Comparison of ENCODE assay signal across 9 cellular contexts in the genomic region with DNA sequence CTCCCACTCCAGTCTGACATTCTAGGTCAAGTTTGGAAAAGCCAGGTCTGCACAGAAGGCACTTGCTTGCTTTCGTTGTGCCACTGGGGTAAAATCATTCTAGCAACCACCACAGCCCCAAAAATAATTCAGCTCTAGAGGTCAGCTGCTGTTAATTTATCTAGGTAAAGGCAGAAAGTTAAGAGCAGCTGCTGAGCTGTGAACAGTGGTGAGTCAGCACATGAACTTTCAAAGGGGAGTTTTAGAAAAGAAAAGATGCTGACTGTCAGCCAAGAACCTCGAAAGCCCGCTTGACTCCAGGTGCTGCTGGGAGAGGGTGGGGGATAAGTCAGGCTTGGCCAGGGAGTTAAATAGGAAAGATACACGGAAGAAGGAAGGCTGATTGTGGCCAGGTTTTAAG. TPM values are rescaled to one million over a fixed set of nuclear protein-coding genes. Genes with fewer than 3 reads are reported as not detected.
A peak's percentile ranks its signal among the peaks of the same experiment; 100 is the strongest.
DNase-seq lines count a peak whose midpoint lies in the region; ATAC-seq and TF ChIP-seq lines count a peak whose summit lies in the region.
"Had no signal": no experiment of that assay in that cellular context is flagged by ENCODE, and none has a peak within 500 bp of the region (broad histone marks: within the 10 kb centered on the region; RNA-seq: fewer than 3 reads in every experiment).

No MANE protein-coding gene starts in this region.

- H3K9me3 Mint-ChIP-seq in activated T-cell treated with anti-CD3 and anti-CD28 coated beads, Interleukin-2, amount 50 U/mL, for 24 hours = no peaks in the 10 kb centered on the region
- H3K9me3 Mint-ChIP-seq in activated T-helper 1 cell treated with anti-CD3 and anti-CD28 coated beads, Interleukin-12 subunit alpha, Interleukin-12 subunit beta, Interleukin-2, Interleukin-4 antibody, amounts not matched to agents 30 ng/mL and 10 ng/mL and 1 ng/mL, durations not matched to agents 14 hours and 24 hours and 36 hours = no peaks in the 10 kb centered on the region
- H3K9me3 Mint-ChIP-seq in immature natural killer cell = no peaks in the 10 kb centered on the region
- H3K9me3 Mint-ChIP-seq: CD4-positive, alpha-beta T cell had no signal

- POLR2A ChIA-PET in PC-9 (lab: Charles Lee; ENCODE audit: unreplicated experiment) = interaction anchor here (0.7 kb wide), 1 partner anchor 39 kb away, joined by 4 read pairs; no protein-coding TSS in a partner anchor

- no peak for TF ChIP-seq EP300 in sigmoid colon (IDR thresholded peaks at IDR 0.05)

- H3F3A ChIP-seq in PC-9 (ENCODE audit: insufficient read depth, low read depth) = no peaks in the 10 kb centered on the region

- no peaks in the 10 kb centered on the region for H3K36me3 Mint-ChIP-seq in activated T-cell treated with anti-CD3 and anti-CD28 coated beads, Interleukin-2, amount 50 U/mL, for 24 hours (ENCODE audit: low read depth)
- peaks cover 1% of the 10 kb centered on the region for H3K36me3 Mint-ChIP-seq in activated T-helper 1 cell treated with anti-CD3 and anti-CD28 coated beads, Interleukin-12 subunit alpha, Interleukin-12 subunit beta, Interleukin-2, Interleukin-4 antibody, amounts not matched to agents 30 ng/mL and 10 ng/mL and 1 ng/mL, durations not matched to agents 14 hours and 24 hours and 36 hours (ENCODE audit: low read depth)
- no peaks in the 10 kb centered on the region for H3K36me3 Mint-ChIP-seq in immature natural killer cell

- no peak for TF ChIP-seq CTCF in sigmoid colon (IDR thresholded peaks at IDR 0.05)
- no peak for TF ChIP-seq CTCF in PC-9 (conservative IDR thresholded peaks at IDR 0.05)

- H3K4me2 ChIP-seq in PC-9 = no peak overlapping the region

- intact Hi-C loops in activated T-helper 1 cell treated with anti-CD3 and anti-CD28 coated beads, Interleukin-12 subunit alpha, Interleukin-12 subunit beta, Interleukin-2, Interleukin-4 antibody, amounts not matched to agents 30 ng/mL and 10 ng/mL and 1 ng/mL, durations not matched to agents 14 hours and 24 hours and 36 hours (cut with micrococcal nuclease) = no loop called here
- intact Hi-C loops in sigmoid colon (cut with DNase I) (no loop called here), PC-9 (cut with micrococcal nuclease; ENCODE audit: unreplicated experiment) (no loop called here)

- CTCF ChIA-PET in PC-9 (lab: Charles Lee) = no interaction called here

- H3K4me1 ChIP-seq in sigmoid colon (peaks cover 0 to 6% (median 0%) of the 10 kb centered on the region in 4 donors), PC-9 (replicated peaks; ENCODE audit: insufficient read depth) (no peaks in the 10 kb centered on the region; the same call in 1 of the 2 replicates)

- H3K36me3 ChIP-seq in sigmoid colon (no peaks in the 10 kb centered on the region), PC-9 (ENCODE audit: low read depth) (no peaks in the 10 kb centered on the region)

- H3K4me3 Mint-ChIP-seq in activated T-cell treated with anti-CD3 and anti-CD28 coated beads, Interleukin-2, amount 50 U/mL, for 24 hours = no peak overlapping the region
- H3K4me3 Mint-ChIP-seq in activated T-helper 1 cell treated with anti-CD3 and anti-CD28 coated beads, Interleukin-12 subunit alpha, Interleukin-12 subunit beta, Interleukin-2, Interleukin-4 antibody, amounts not matched to agents 30 ng/mL and 10 ng/mL and 1 ng/mL, durations not matched to agents 14 hours and 24 hours and 36 hours = peak overlapping the region; percentile 57
- no peak overlapping the region for H3K4me3 Mint-ChIP-seq in immature natural killer cell
- H3K4me3 Mint-ChIP-seq: CD4-positive, alpha-beta T cell had no signal

- ATAC-seq in HG02798 (IDR thresholded peaks at IDR 0.05; ENCODE audit: poor library complexity, unreplicated experiment) = peak; percentile 61

- H3K27ac ChIP-seq in sigmoid colon = no peak overlapping the region
- no peak overlapping the region for H3K27ac ChIP-seq in PC-9

- no peaks in the 10 kb centered on the region for H3K27me3 Mint-ChIP-seq in activated T-cell treated with anti-CD3 and anti-CD28 coated beads, Interleukin-2, amount 50 U/mL, for 24 hours
- H3K27me3 Mint-ChIP-seq in activated T-helper 1 cell treated with anti-CD3 and anti-CD28 coated beads, Interleukin-12 subunit alpha, Interleukin-12 subunit beta, Interleukin-2, Interleukin-4 antibody, amounts not matched to agents 30 ng/mL and 10 ng/mL and 1 ng/mL, durations not matched to agents 14 hours and 24 hours and 36 hours (ENCODE audit: insufficient read depth) = peaks cover 10% of the 10 kb centered on the region
- peaks cover 11 to 64% (median 38%) of the 10 kb centered on the region in 3 donors for H3K27me3 Mint-ChIP-seq in immature natural killer cell (ENCODE audit: low read depth in 3 of 3)

- DNase-seq in activated T-cell treated with anti-CD3 and anti-CD28 coated beads, Interleukin-2, amount 50 U/mL, for 24 hours = no peak
- DNase-seq in activated T-cell treated with anti-CD3 and anti-CD28 coated beads, Interleukin-2, amount 50 U/mL, for 1 hour = no peak
- DNase-seq in activated T-helper 1 cell treated with anti-CD3 and anti-CD28 coated beads, Interleukin-12 subunit alpha, Interleukin-12 subunit beta, Interleukin-2, Interleukin-4 antibody, amounts not matched to agents 30 ng/mL and 10 ng/mL and 1 ng/mL, durations not matched to agents 14 hours and 24 hours and 36 hours (ENCODE audit: low spot score) = no peak
- DNase-seq in skeletal muscle cell (ENCODE audit: low read depth) = peak; percentile 17
- no peak for DNase-seq in sigmoid colon
- DNase-seq in PC-9 = no peak
- no peak for DNase-seq in immature natural killer cell
- DNase-seq: CD4-positive, alpha-beta T cell had no signal

- H3K9me2 ChIP-seq in PC-9 (ENCODE audit: insufficient read depth) = no peaks in the 10 kb centered on the region

- H3K27me3 ChIP-seq in sigmoid colon (no peaks in the 10 kb centered on the region), PC-9 (ENCODE audit: insufficient read depth, low read depth) (no peaks in the 10 kb centered on the region)

- H3K4me1 Mint-ChIP-seq in activated T-cell treated with anti-CD3 and anti-CD28 coated beads, Interleukin-2, amount 50 U/mL, for 24 hours (ENCODE audit: low read depth) = peaks cover 42% of the 10 kb centered on the region
- peaks cover 58% of the 10 kb centered on the region for H3K4me1 Mint-ChIP-seq in activated T-helper 1 cell treated with anti-CD3 and anti-CD28 coated beads, Interleukin-12 subunit alpha, Interleukin-12 subunit beta, Interleukin-2, Interleukin-4 antibody, amounts not matched to agents 30 ng/mL and 10 ng/mL and 1 ng/mL, durations not matched to agents 14 hours and 24 hours and 36 hours (ENCODE audit: low read depth)
- H3K4me1 Mint-ChIP-seq in immature natural killer cell = peaks cover 14 to 18% of the 10 kb centered on the region in 2 donors

- no peak for TF ChIP-seq POLR2A in sigmoid colon (IDR thresholded peaks at IDR 0.05)

- H3K9me3 ChIP-seq in sigmoid colon = no peaks in the 10 kb centered on the region
- H3K9me3 ChIP-seq in PC-9 (ENCODE audit: insufficient read depth, low read depth) = no peaks in the 10 kb centered on the region

- peak overlapping the region; percentile 8 for H3K27ac Mint-ChIP-seq in activated T-cell treated with anti-CD3 and anti-CD28 coated beads, Interleukin-2, amount 50 U/mL, for 24 hours
- H3K27ac Mint-ChIP-seq in activated T-helper 1 cell treated with anti-CD3 and anti-CD28 coated beads, Interleukin-12 subunit alpha, Interleukin-12 subunit beta, Interleukin-2, Interleukin-4 antibody, amounts not matched to agents 30 ng/mL and 10 ng/mL and 1 ng/mL, durations not matched to agents 14 hours and 24 hours and 36 hours = peak overlapping the region; percentile 77
- H3K27ac Mint-ChIP-seq in immature natural killer cell = no peak overlapping the region
- H3K27ac Mint-ChIP-seq: CD4-positive, alpha-beta T cell had no signal

- WGBS in sigmoid colon, 2 donors = 46 to 58% methylated on average over 4 of the region's 4 CpGs

- H2AFZ ChIP-seq in PC-9 = no peak overlapping the region

- H4K20me1 ChIP-seq in PC-9 (ENCODE audit: insufficient read depth) = no peaks in the 10 kb centered on the region

- H3K79me2 ChIP-seq in PC-9 (ENCODE audit: low read depth) = no peaks in the 10 kb centered on the region

- BruUV-seq in PC-9 (replicated peaks; lab: Mats Ljungman, UMichigan) = no TSS peak

- H3K4me3 ChIP-seq in skeletal muscle cell (ENCODE audit: low read depth, low read length) (no peak overlapping the region), sigmoid colon (no peak overlapping the region), PC-9 (no peak overlapping the region)

RNA-seq across cellular contexts. Expression of a gene that starts 12.7 kb away (rescaled TPM):
- total RNA-seq in activated T-helper 1 cell treated with anti-CD3 and anti-CD28 coated beads, Interleukin-12 subunit alpha, Interleukin-12 subunit beta, Interleukin-2, Interleukin-4 antibody, amounts not matched to agents 30 ng/mL and 10 ng/mL and 1 ng/mL, durations not matched to agents 14 hours and 24 hours and 36 hours = 0.13 TPM in 1 of 2 replicates, not detected in the other
- total RNA-seq in sigmoid colon = not detected
- polyA plus RNA-seq in sigmoid colon = not detected
- total RNA-seq in PC-9 (2021) = not detected in 2 replicates
- not detected for polyA plus RNA-seq in immature natural killer cell
- total RNA-seq: CD4-positive, alpha-beta T cell had no signal

RNA-seq across cellular contexts. Expression of a gene that starts 16.4 kb away (rescaled TPM):
- total RNA-seq in activated T-helper 1 cell treated with anti-CD3 and anti-CD28 coated beads, Interleukin-12 subunit alpha, Interleukin-12 subunit beta, Interleukin-2, Interleukin-4 antibody, amounts not matched to agents 30 ng/mL and 10 ng/mL and 1 ng/mL, durations not matched to agents 14 hours and 24 hours and 36 hours = 1.5 TPM in 2 replicates
- total RNA-seq in sigmoid colon (under 1 TPM; 0.14 to 0.71 (median 0.52) TPM), PC-9 (2021) (0.43 and 0.55 TPM in 2 replicates)
- polyA plus RNA-seq in sigmoid colon (1 to 10 TPM in 2 of 3 donors, under 1 TPM in 1; 0.60 to 2.3 (median 2.0) TPM), immature natural killer cell (under 1 TPM in 2 of 3 donors, not detected in 1; 0.22 to 0.33 TPM)
- total RNA-seq: CD4-positive, alpha-beta T cell had no signal

RNA-seq across cellular contexts. Expression of a gene that starts 33.4 kb away (rescaled TPM):
- total RNA-seq in activated T-helper 1 cell treated with anti-CD3 and anti-CD28 coated beads, Interleukin-12 subunit alpha, Interleukin-12 subunit beta, Interleukin-2, Interleukin-4 antibody, amounts not matched to agents 30 ng/mL and 10 ng/mL and 1 ng/mL, durations not matched to agents 14 hours and 24 hours and 36 hours = 21.1 and 23.4 TPM in 2 replicates
- total RNA-seq in sigmoid colon (100 to 1,000 TPM; 117 to 178 (median 139) TPM), PC-9 (2021) (not detected in 2 replicates)
- polyA plus RNA-seq in sigmoid colon (1 to 10 TPM; 1.2 to 10.0 (median 4.2) TPM), immature natural killer cell (1 to 10 TPM; 1.4 to 4.2 (median 2.7) TPM)

Comparison
In these comparisons a context has a peak if more than half of its experiments do, and no peak if none do; other contexts are left out.
1. H3K27ac Mint-ChIP-seq: peak in activated T-cell treated with anti-CD3 and anti-CD28 coated beads, Interleukin-2, amount 50 U/mL, for 24 hours (single experiment) and activated T-helper 1 cell treated with anti-CD3 and anti-CD28 coated beads, Interleukin-12 subunit alpha, Interleukin-12 subunit beta, Interleukin-2, Interleukin-4 antibody, amounts not matched to agents 30 ng/mL and 10 ng/mL and 1 ng/mL, durations not matched to agents 14 hours and 24 hours and 36 hours (single experiment); none in immature natural killer cell (0 of 6).
2. RNA of a gene that starts 33.4 kb away (total RNA-seq): 117 to 178 TPM in sigmoid colon and 21.1 to 23.4 TPM in activated T-helper 1 cell treated with anti-CD3 and anti-CD28 coated beads, Interleukin-12 subunit alpha, Interleukin-12 subunit beta, Interleukin-2, Interleukin-4 antibody, amounts not matched to agents 30 ng/mL and 10 ng/mL and 1 ng/mL, durations not matched to agents 14 hours and 24 hours and 36 hours; not detected in PC-9; every median in the first group is over 10 times any median in the second.